Comparison of ENCODE assay signal across 11 cellular contexts in genomic region chr14:89427426-89428162, GRCh38. TPM values are rescaled to one million over a fixed set of nuclear protein-coding genes. Genes with fewer than 3 reads are reported as not detected.
DNase-seq lines count a peak whose midpoint lies in the region; ATAC-seq and TF ChIP-seq lines count a peak whose summit lies in the region.
"Had no signal": no experiment of that assay in that cellular context is flagged by ENCODE, and none has a peak within 500 bp of the region (broad histone marks: within the 10 kb centered on the region; RNA-seq: fewer than 3 reads in every experiment).

No MANE protein-coding gene starts in this region.

- no peak for TF ChIP-seq EP300 in transverse colon (IDR thresholded peaks at IDR 0.05; ENCODE audit: low read depth)

- peaks cover 0 to 2% of the 10 kb centered on the region in 2 donors for H3K36me3 Mint-ChIP-seq in activated T-cell treated with anti-CD3 and anti-CD28 coated beads, Interleukin-2, amount 50 U/mL, for 72 hours (ENCODE audit: insufficient read depth in 2 of 2)
- H3K36me3 Mint-ChIP-seq in activated T-cell treated with anti-CD3 and anti-CD28 coated beads, Interleukin-2, amount 50 U/mL, for 4 hours (ENCODE audit: insufficient read depth) = no peaks in the 10 kb centered on the region
- peaks cover 3% of the 10 kb centered on the region for H3K36me3 Mint-ChIP-seq in mesothelial cell of epicardium

- intact Hi-C loops in transverse colon (cut with DNase I; ENCODE audit: low total_unique reads) = loop anchor here (10.0 kb wide), 1 partner anchor 253 kb away; no protein-coding TSS in a partner anchor

- no peak for TF ChIP-seq POLR2A in transverse colon (IDR thresholded peaks at IDR 0.05)

- no peak for TF ChIP-seq CTCF in mesothelial cell of epicardium (IDR thresholded peaks at IDR 0.05; ENCODE audit: unreplicated experiment)
- no peak for TF ChIP-seq CTCF in transverse colon (IDR thresholded peaks at IDR 0.05)

- H3K27ac Mint-ChIP-seq in activated T-cell treated with anti-CD3 and anti-CD28 coated beads, Interleukin-2, amount 50 U/mL, for 72 hours = peak overlapping the region; percentile 63
- peak overlapping the region; percentile 91 for H3K27ac Mint-ChIP-seq in mesothelial cell of epicardium

- peaks cover 99% of the 10 kb centered on the region for H3K4me1 Mint-ChIP-seq in activated T-cell treated with anti-CD3 and anti-CD28 coated beads, Interleukin-2, amount 50 U/mL, for 72 hours (ENCODE audit: low read depth)
- peaks cover 76% of the 10 kb centered on the region for H3K4me1 Mint-ChIP-seq in activated T-cell treated with anti-CD3 and anti-CD28 coated beads, Interleukin-2, amount 50 U/mL, for 4 hours (ENCODE audit: low read depth)
- H3K4me1 Mint-ChIP-seq in mesothelial cell of epicardium = peaks cover 71% of the 10 kb centered on the region

- no peak for DNase-seq in activated T-cell treated with anti-CD3 and anti-CD28 coated beads, Interleukin-2, amount 50 U/mL, for 72 hours
- no peak for DNase-seq in activated T-cell treated with anti-CD3 and anti-CD28 coated beads, Interleukin-2, amount 50 U/mL, for 4 hours
- DNase-seq in epithelial cell of prostate (ENCODE audit: low read depth, low spot score) (no peak), mesothelial cell of epicardium (ENCODE audit: low spot score in 2 of 2, unreplicated experiment in 2 of 2) (no peak), transverse colon (no peak)
- DNase-seq: activated CD4-positive, alpha-beta T cell treated with anti-CD3 and anti-CD28 coated beads, Interleukin-2, amount 50 U/mL, for 1 hour; retina had no signal

- H3K27ac ChIP-seq in epithelial cell of prostate (peak overlapping the region; percentile 51), transverse colon (peak overlapping the region; percentile 66 to 81 (median 80))

- no peak for ATAC-seq in activated T-cell treated with anti-CD3 and anti-CD28 coated beads, Interleukin-2, amount 50 U/mL, for 72 hours (replicated peaks in 1 of 2)
- ATAC-seq in activated T-cell treated with anti-CD3 and anti-CD28 coated beads, Interleukin-2, amount 50 U/mL, for 4 hours = no peak
- no peak for ATAC-seq in HG03571 (IDR thresholded peaks at IDR 0.05; ENCODE audit: unreplicated experiment)
- no peak for ATAC-seq in GM18502 (IDR thresholded peaks at IDR 0.05; ENCODE audit: poor library complexity, unreplicated experiment)
- no peak for ATAC-seq in GM18907 (IDR thresholded peaks at IDR 0.05; ENCODE audit: unreplicated experiment)
- ATAC-seq: Panc1 had no signal

- no peaks in the 10 kb centered on the region for H3K27me3 ChIP-seq in transverse colon

- in situ Hi-C loops in transverse colon (cut with MboI; ENCODE audit: low pct_ligation_motif_present in 1 of 4, low pct_unique_long_range_greater_than_20kb in 1 of 4, low sequenced_read_pairs in 3 of 4) = no loop called here

- no peaks in the 10 kb centered on the region for H3K9me3 Mint-ChIP-seq in activated T-cell treated with anti-CD3 and anti-CD28 coated beads, Interleukin-2, amount 50 U/mL, for 72 hours
- H3K9me3 Mint-ChIP-seq in activated T-cell treated with anti-CD3 and anti-CD28 coated beads, Interleukin-2, amount 50 U/mL, for 4 hours = no peaks in the 10 kb centered on the region
- H3K9me3 Mint-ChIP-seq in mesothelial cell of epicardium = peaks cover 3% of the 10 kb centered on the region

- H3K27me3 Mint-ChIP-seq in activated T-cell treated with anti-CD3 and anti-CD28 coated beads, Interleukin-2, amount 50 U/mL, for 72 hours (ENCODE audit: low read depth) = no peaks in the 10 kb centered on the region
- H3K27me3 Mint-ChIP-seq in activated T-cell treated with anti-CD3 and anti-CD28 coated beads, Interleukin-2, amount 50 U/mL, for 4 hours (ENCODE audit: low read depth) = no peaks in the 10 kb centered on the region
- no peaks in the 10 kb centered on the region for H3K27me3 Mint-ChIP-seq in mesothelial cell of epicardium (ENCODE audit: low read depth)

- peaks cover 22 to 69% (median 57%) of the 10 kb centered on the region in 4 donors for H3K4me1 ChIP-seq in transverse colon

- no peaks in the 10 kb centered on the region for H3K36me3 ChIP-seq in transverse colon

- no peak overlapping the region for H3K4me3 ChIP-seq in transverse colon

- H3K4me3 Mint-ChIP-seq in activated T-cell treated with anti-CD3 and anti-CD28 coated beads, Interleukin-2, amount 50 U/mL, for 72 hours = peak overlapping the region; percentile 58 to 78
- H3K4me3 Mint-ChIP-seq in activated T-cell treated with anti-CD3 and anti-CD28 coated beads, Interleukin-2, amount 50 U/mL, for 4 hours = no peak overlapping the region
- H3K4me3 Mint-ChIP-seq in mesothelial cell of epicardium = no peak overlapping the region

- no peaks in the 10 kb centered on the region for H3K9me3 ChIP-seq in transverse colon

- 63 to 78% methylated on average over 4 to 11 of the region's 11 CpGs for WGBS in transverse colon (ENCODE audit: low coverage in 1 of 2), 2 donors

RNA-seq across cellular contexts. Expression of gene FOXN3, which starts 10.6 kb away (rescaled TPM):
- 100 to 1,000 TPM; 154 to 157 TPM for total RNA-seq in activated T-cell treated with anti-CD3 and anti-CD28 coated beads, Interleukin-2, amount 50 U/mL, for 72 hours
- 10 to 100 TPM; 67.0 to 83.1 (median 69.5) TPM for total RNA-seq in activated T-cell treated with anti-CD3 and anti-CD28 coated beads, Interleukin-2, amount 50 U/mL, for 4 hours
- 114 to 124 TPM (median 120 TPM) in 3 replicates for total RNA-seq in mesothelial cell of epicardium
- total RNA-seq in transverse colon = 100 to 1,000 TPM in 3 of 4 donors, 10 to 100 TPM in 1; 66.1 to 130 (median 109) TPM

Comparison
In these comparisons a context has a peak if more than half of its experiments do, and no peak if none do; other contexts are left out.
1. H3K4me3 Mint-ChIP-seq: peak in activated T-cell treated with anti-CD3 and anti-CD28 coated beads, Interleukin-2, amount 50 U/mL, for 72 hours (2 of 2); none in activated T-cell treated with anti-CD3 and anti-CD28 coated beads, Interleukin-2, amount 50 U/mL, for 4 hours (single experiment) and mesothelial cell of epicardium (single experiment).